9 cellular contexts compared by ENCODE assay signal in genomic region chr1:155982106-155982505, GRCh38. TPM values are rescaled to one million over a fixed set of nuclear protein-coding genes. Genes with fewer than 3 reads are reported as not detected.
DNase-seq lines count a peak whose midpoint lies in the region; ATAC-seq and TF ChIP-seq lines count a peak whose summit lies in the region.
"Had no signal": no experiment of that assay in that cellular context is flagged by ENCODE, and none has a peak within 500 bp of the region (broad histone marks: within the 10 kb centered on the region; RNA-seq: fewer than 3 reads in every experiment).

No MANE protein-coding gene starts in this region.

- H3K9ac ChIP-seq in subcutaneous abdominal adipose tissue (ENCODE audit: low read length in 5 of 5) = peak overlapping the region; percentile 13 to 97 (median 59)

- no peak for TF ChIP-seq POLR2A in gastroesophageal sphincter (IDR thresholded peaks at IDR 0.05)

- H3K4me3 ChIP-seq in gastroesophageal sphincter = peak overlapping the region in 1 of 2 donors; percentile 37
- H3K4me3 ChIP-seq in subcutaneous abdominal adipose tissue (ENCODE audit: low read depth in 1 of 5, low read length in 5 of 5) = peak overlapping the region in 4 of 5 donors; percentile 13 to 61 (median 44)

- peak overlapping the region; percentile 66 for H3K27ac Mint-ChIP-seq in activated CD4-positive, alpha-beta T cell treated with anti-CD3 and anti-CD28 coated beads, Interleukin-2, amount 10 ng/mL, durations not matched to agents 7 days and 5 days
- H3K27ac Mint-ChIP-seq in activated CD4-positive, alpha-beta memory T cell treated with anti-CD3 and anti-CD28 coated beads for 36 hours = peak overlapping the region; percentile 96

- peaks cover 11% of the 10 kb centered on the region for H3K36me3 Mint-ChIP-seq in activated CD4-positive, alpha-beta T cell treated with anti-CD3 and anti-CD28 coated beads, Interleukin-2, amount 10 ng/mL, durations not matched to agents 7 days and 5 days (ENCODE audit: low read depth)
- H3K36me3 Mint-ChIP-seq in activated CD4-positive, alpha-beta memory T cell treated with anti-CD3 and anti-CD28 coated beads for 36 hours = peaks cover 10% of the 10 kb centered on the region

- H3K9me3 ChIP-seq in gastroesophageal sphincter (no peaks in the 10 kb centered on the region), subcutaneous abdominal adipose tissue (ENCODE audit: control insufficient read depth in 5 of 5, low read length in 5 of 5) (no peaks in the 10 kb centered on the region)

- H3K36me3 ChIP-seq in gastroesophageal sphincter = no peaks in the 10 kb centered on the region
- no peaks in the 10 kb centered on the region for H3K36me3 ChIP-seq in subcutaneous abdominal adipose tissue (ENCODE audit: control insufficient read depth in 5 of 5, insufficient read depth in 5 of 5, low read length in 5 of 5)

- H3K27me3 Mint-ChIP-seq in activated CD4-positive, alpha-beta T cell treated with anti-CD3 and anti-CD28 coated beads, Interleukin-2, amount 10 ng/mL, durations not matched to agents 7 days and 5 days = no peaks in the 10 kb centered on the region
- no peaks in the 10 kb centered on the region for H3K27me3 Mint-ChIP-seq in activated CD4-positive, alpha-beta memory T cell treated with anti-CD3 and anti-CD28 coated beads for 36 hours

- intact Hi-C loops in activated CD4-positive, alpha-beta memory T cell treated with anti-CD3 and anti-CD28 coated beads for 36 hours (cut with micrococcal nuclease) = no loop called here

- no peaks in the 10 kb centered on the region for H3K9me3 Mint-ChIP-seq in activated CD4-positive, alpha-beta T cell treated with anti-CD3 and anti-CD28 coated beads, Interleukin-2, amount 10 ng/mL, durations not matched to agents 7 days and 5 days
- no peaks in the 10 kb centered on the region for H3K9me3 Mint-ChIP-seq in activated CD4-positive, alpha-beta memory T cell treated with anti-CD3 and anti-CD28 coated beads for 36 hours

- peaks cover 10 to 63% (median 37%) of the 10 kb centered on the region in 3 donors for H3K4me1 ChIP-seq in gastroesophageal sphincter
- H3K4me1 ChIP-seq in subcutaneous abdominal adipose tissue (ENCODE audit: control insufficient read depth in 5 of 5, insufficient read depth in 5 of 5, low read length in 5 of 5) = peaks cover 34 to 66% (median 64%) of the 10 kb centered on the region in 5 donors

- no peak for ATAC-seq in gastroesophageal sphincter
- ATAC-seq in HG03378 (IDR thresholded peaks at IDR 0.05; ENCODE audit: unreplicated experiment) = no peak
- ATAC-seq in HG03095 (IDR thresholded peaks at IDR 0.05; ENCODE audit: unreplicated experiment) = no peak

- WGBS in gastroesophageal sphincter (ENCODE audit: low coverage in 1 of 2), 2 donors = 20 to 35% methylated on average over 1 to 7 of the region's 7 CpGs

- H3K27me3 ChIP-seq in gastroesophageal sphincter = no peaks in the 10 kb centered on the region
- no peaks in the 10 kb centered on the region for H3K27me3 ChIP-seq in subcutaneous abdominal adipose tissue (ENCODE audit: control insufficient read depth in 5 of 5, insufficient read depth in 4 of 5, low read length in 5 of 5)

- CTCF ChIA-PET in activated CD4-positive, alpha-beta T cell treated with anti-CD3 and anti-CD28 coated beads, Interleukin-2, amount 10 ng/mL, durations not matched to agents 7 days and 5 days (lab: Charles Lee) = interaction anchor here (1.0 to 3.0 kb wide), 6 partner anchors 7 to 810 kb away, joined by 3 to 23 read pairs (median 6); no protein-coding TSS in a partner anchor
- CTCF ChIA-PET in activated CD4-positive, alpha-beta memory T cell treated with anti-CD3 and anti-CD28 coated beads for 36 hours (lab: Charles Lee) = interaction anchor here (0.9 to 9.3 kb wide), 4 partner anchors 15 to 50 kb away, joined by 3 to 77 read pairs (median 20); partner anchors contain the start of gene KHDC4

- H3K27ac ChIP-seq in gastroesophageal sphincter (peak overlapping the region; percentile 36 to 99 (median 95)), subcutaneous abdominal adipose tissue (ENCODE audit: low read depth, low read length) (peak overlapping the region; percentile 99), substantia nigra (ENCODE audit: low read depth, low read length, poor library complexity, severe bottlenecking) (no peak overlapping the region)

- POLR2A ChIA-PET in activated CD4-positive, alpha-beta T cell treated with anti-CD3 and anti-CD28 coated beads, Interleukin-2, amount 10 ng/mL, durations not matched to agents 7 days and 5 days (lab: Charles Lee) = no interaction called here
- POLR2A ChIA-PET in activated CD4-positive, alpha-beta memory T cell treated with anti-CD3 and anti-CD28 coated beads for 36 hours (lab: Charles Lee) = interaction anchor here (1.1 to 2.5 kb wide), 2 partner anchors 36 to 48 kb away, joined by 3 to 9 read pairs; partner anchors contain the start of gene KHDC4

- peaks cover 46% of the 10 kb centered on the region for H3K4me1 Mint-ChIP-seq in activated CD4-positive, alpha-beta T cell treated with anti-CD3 and anti-CD28 coated beads, Interleukin-2, amount 10 ng/mL, durations not matched to agents 7 days and 5 days
- peaks cover 38% of the 10 kb centered on the region for H3K4me1 Mint-ChIP-seq in activated CD4-positive, alpha-beta memory T cell treated with anti-CD3 and anti-CD28 coated beads for 36 hours (ENCODE audit: low read depth)

- no peak overlapping the region for H3K4me3 Mint-ChIP-seq in activated CD4-positive, alpha-beta T cell treated with anti-CD3 and anti-CD28 coated beads, Interleukin-2, amount 10 ng/mL, durations not matched to agents 7 days and 5 days
- H3K4me3 Mint-ChIP-seq in activated CD4-positive, alpha-beta memory T cell treated with anti-CD3 and anti-CD28 coated beads for 36 hours = peak overlapping the region; percentile 96

- TF ChIP-seq CTCF in gastroesophageal sphincter (IDR thresholded peaks at IDR 0.05) = no peak

- DNase-seq in activated CD4-positive, alpha-beta T cell treated with anti-CD3 and anti-CD28 coated beads, Interleukin-2, amount 10 ng/mL, durations not matched to agents 7 days and 5 days = no peak
- no peak for DNase-seq in activated CD4-positive, alpha-beta T cell treated with anti-CD3 and anti-CD28 coated beads, Interleukin-2, amount 50 U/mL, for 48 hours
- no peak for DNase-seq in activated CD4-positive, alpha-beta memory T cell treated with anti-CD3 and anti-CD28 coated beads for 36 hours
- DNase-seq in substantia nigra (lab: John Stamatoyannopoulos, UW) = no peak
- DNase-seq: central memory CD4-positive, alpha-beta T cell had no signal

- no peak for TF ChIP-seq EP300 in gastroesophageal sphincter (IDR thresholded peaks at IDR 0.05)

RNA-seq across cellular contexts. Expression of gene ARHGEF2, which starts 3.8 kb away (rescaled TPM):
- total RNA-seq in activated CD4-positive, alpha-beta T cell treated with anti-CD3 and anti-CD28 coated beads, Interleukin-2, amount 10 ng/mL, durations not matched to agents 7 days and 5 days = 100 to 1,000 TPM; 157 to 191 TPM
- total RNA-seq in activated CD4-positive, alpha-beta memory T cell treated with anti-CD3 and anti-CD28 coated beads for 36 hours = 100 to 1,000 TPM; 165 to 174 TPM
- 10 to 100 TPM; 69.7 to 94.0 (median 82.6) TPM for total RNA-seq in gastroesophageal sphincter

RNA-seq across cellular contexts. Expression of gene SSR2, which starts 38.6 kb away (rescaled TPM):
- total RNA-seq in activated CD4-positive, alpha-beta T cell treated with anti-CD3 and anti-CD28 coated beads, Interleukin-2, amount 10 ng/mL, durations not matched to agents 7 days and 5 days = 100 to 1,000 TPM; 235 to 273 TPM
- 100 to 1,000 TPM; 171 to 175 TPM for total RNA-seq in activated CD4-positive, alpha-beta memory T cell treated with anti-CD3 and anti-CD28 coated beads for 36 hours
- 100 to 1,000 TPM; 103 to 157 (median 146) TPM for total RNA-seq in gastroesophageal sphincter

RNA-seq across cellular contexts. Expression of gene RXFP4, which starts 40.7 kb away (rescaled TPM):
- not detected for total RNA-seq in activated CD4-positive, alpha-beta T cell treated with anti-CD3 and anti-CD28 coated beads, Interleukin-2, amount 10 ng/mL, durations not matched to agents 7 days and 5 days
- not detected for total RNA-seq in activated CD4-positive, alpha-beta memory T cell treated with anti-CD3 and anti-CD28 coated beads for 36 hours
- under 1 TPM in 1 of 4 donors, not detected in 3; 0.27 TPM for total RNA-seq in gastroesophageal sphincter

RNA-seq across cellular contexts. Expression of gene KHDC4, which starts 47.9 kb away (rescaled TPM):
- 10 to 100 TPM; 66.3 to 67.3 TPM for total RNA-seq in activated CD4-positive, alpha-beta T cell treated with anti-CD3 and anti-CD28 coated beads, Interleukin-2, amount 10 ng/mL, durations not matched to agents 7 days and 5 days
- total RNA-seq in activated CD4-positive, alpha-beta memory T cell treated with anti-CD3 and anti-CD28 coated beads for 36 hours = 10 to 100 TPM; 66.1 to 70.2 TPM
- 10 to 100 TPM; 20.4 to 57.4 (median 34.6) TPM for total RNA-seq in gastroesophageal sphincter
